ENCODE assay signal across 19 cellular contexts in the genomic region with DNA sequence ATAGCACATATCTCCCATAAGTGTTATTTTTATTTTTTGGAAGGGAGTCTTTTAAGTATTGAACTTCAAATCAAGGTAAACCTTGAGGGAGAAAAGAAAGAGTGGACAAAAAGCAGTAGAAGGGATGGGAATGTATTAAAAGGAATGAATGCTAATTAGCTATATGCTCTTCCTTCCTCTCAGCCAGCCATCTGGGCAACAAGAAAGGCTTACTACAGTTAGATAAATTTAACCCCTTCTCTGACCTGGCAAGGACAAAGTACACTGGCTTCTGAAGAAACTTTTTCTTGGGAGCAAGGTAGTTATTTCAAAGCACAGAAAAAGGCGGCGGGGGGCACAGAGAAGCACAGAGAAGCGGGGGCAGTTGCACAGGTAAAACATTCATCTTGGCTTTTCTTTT. TPM values are rescaled to one million over a fixed set of nuclear protein-coding genes. Genes with fewer than 3 reads are reported as not detected.
DNase-seq lines count a peak whose midpoint lies in the region; ATAC-seq and TF ChIP-seq lines count a peak whose summit lies in the region.
"Had no signal": no experiment of that assay in that cellular context is flagged by ENCODE, and none has a peak within 500 bp of the region (broad histone marks: within the 10 kb centered on the region; RNA-seq: fewer than 3 reads in every experiment).

No MANE protein-coding gene starts in this region.

- DNase-seq in heart left ventricle: no peak
- DNase-seq in left ventricle myocardium superior: no peak
- peak; percentile 21 for DNase-seq in WERI-Rb-1
- DNase-seq in mesendoderm: no peak
- DNase-seq in tibial artery: no peak
- DNase-seq in aorta: no peak
- DNase-seq in immature natural killer cell: no peak
- DNase-seq: 8988T; activated CD4-positive, alpha-beta T cell treated with anti-CD3 and anti-CD28 coated beads, Interleukin-2, amount 50 U/mL, for 1 hour; activated T-cell treated with anti-CD3 and anti-CD28 coated beads, Interleukin-2, amount 50 U/mL, for 1 hour; DMS79 treated with DMSO at 0.1 percent for 48 hours; kidney glomerular epithelial cell; NCI-H1105 treated with DMSO at 0.1 percent for 48 hours; NCI-H748 treated with DMSO at 0.1 percent for 48 hours had no signal

- H3K56ac ChIP-seq in mesendoderm (ENCODE audit: low read length): no peak overlapping the region

- ATAC-seq in heart left ventricle (no peak), left ventricle myocardium superior (no peak), aorta (ENCODE audit: low FRiP score) (no peak), GM19452 (IDR thresholded peaks at IDR 0.05; ENCODE audit: unreplicated experiment) (no peak)
- ATAC-seq: stimulated activated effector memory CD8-positive, alpha-beta T cell treated with anti-CD3 and anti-CD28 coated beads, Interleukin-12 subunit alpha, Interleukin-12 subunit beta, amount 100 ng/mL, for 72 hours had no signal

- H2AK5ac ChIP-seq in mesendoderm (ENCODE audit: low read length): no peak overlapping the region

- H3K36me3 Mint-ChIP-seq in immature natural killer cell: no peaks in the 10 kb centered on the region
- H3K36me3 Mint-ChIP-seq: activated naive CD8-positive, alpha-beta T cell; stimulated activated effector memory CD8-positive, alpha-beta T cell treated with anti-CD3 and anti-CD28 coated beads, Interleukin-12 subunit alpha, Interleukin-12 subunit beta, amount 100 ng/mL, for 72 hours had no signal

- H3K4ac ChIP-seq in mesendoderm (ENCODE audit: low read depth, low read length): no peak overlapping the region

- H3K18ac ChIP-seq in mesendoderm (ENCODE audit: low read length): peak overlapping the region; percentile 20

- no peak overlapping the region for H3K4me3 Mint-ChIP-seq in immature natural killer cell
- H3K4me3 Mint-ChIP-seq: activated naive CD8-positive, alpha-beta T cell; CD14-positive monocyte; stimulated activated effector memory CD8-positive, alpha-beta T cell treated with anti-CD3 and anti-CD28 coated beads, Interleukin-12 subunit alpha, Interleukin-12 subunit beta, amount 100 ng/mL, for 72 hours had no signal

- WGBS in heart left ventricle, 4 donors: 86 to 89% (median 88%) methylated on average over 3 of the region's 3 CpGs
- no CpG with 5 or more reads among the region's 3 CpGs for WGBS in mesendoderm (ENCODE audit: extremely low coverage, insufficient coverage, low lambda C conversion rate)
- WGBS in aorta, 2 donors: 79 to 81% methylated on average over 3 of the region's 3 CpGs

- H3K27me3 ChIP-seq in heart left ventricle: no peaks in the 10 kb centered on the region
- H3K27me3 ChIP-seq in WERI-Rb-1 (ENCODE audit: insufficient read depth, low read depth, severe bottlenecking): no peaks in the 10 kb centered on the region
- no peaks in the 10 kb centered on the region for H3K27me3 ChIP-seq in mesendoderm (ENCODE audit: insufficient read depth, low read length, poor library complexity)
- no peaks in the 10 kb centered on the region for H3K27me3 ChIP-seq in tibial artery
- H3K27me3 ChIP-seq in aorta (ENCODE audit: control insufficient read depth in 1 of 2, insufficient read depth in 2 of 2, low read length in 1 of 2): no peaks in the 10 kb centered on the region
- H3K27me3 ChIP-seq: Peyer's patch had no signal

- no peak overlapping the region for H3K4me2 ChIP-seq in mesendoderm (ENCODE audit: low read length)

- H3K27ac ChIP-seq in heart left ventricle (peak overlapping the region in 9 of 12 donors; percentile 7 to 70 (median 64)), WERI-Rb-1 (no peak overlapping the region), mesendoderm (ENCODE audit: low read depth, low read length) (no peak overlapping the region), tibial artery (peak overlapping the region; percentile 40 to 45), aorta (ENCODE audit: low read depth in 1 of 2, low read length in 2 of 2) (peak overlapping the region in 1 of 2 donors; percentile 67)
- H3K27ac ChIP-seq: Peyer's patch had no signal

- no peaks in the 10 kb centered on the region for H3K79me2 ChIP-seq in mesendoderm (ENCODE audit: control insufficient read depth, insufficient read depth, low read length)

- no peak overlapping the region for H3K9ac ChIP-seq in mesendoderm (ENCODE audit: low read length)

- no peak overlapping the region for H3K27ac Mint-ChIP-seq in immature natural killer cell
- H3K27ac Mint-ChIP-seq: activated naive CD8-positive, alpha-beta T cell; stimulated activated effector memory CD8-positive, alpha-beta T cell treated with anti-CD3 and anti-CD28 coated beads, Interleukin-12 subunit alpha, Interleukin-12 subunit beta, amount 100 ng/mL, for 72 hours had no signal

- H3K4me3 ChIP-seq in heart left ventricle: no peak overlapping the region
- H3K4me3 ChIP-seq in WERI-Rb-1 (ENCODE audit: low read depth, low read length): no peak overlapping the region
- H3K4me3 ChIP-seq in mesendoderm (ENCODE audit: low read length): no peak overlapping the region
- H3K4me3 ChIP-seq in tibial artery: no peak overlapping the region
- H3K4me3 ChIP-seq in aorta (ENCODE audit: low read length in 2 of 2): no peak overlapping the region
- H3K4me3 ChIP-seq: Peyer's patch had no signal

- no peak overlapping the region for H2BK120ac ChIP-seq in mesendoderm (ENCODE audit: low read depth, low read length)

- peaks cover 1% of the 10 kb centered on the region for H3K79me1 ChIP-seq in mesendoderm (ENCODE audit: low read length)

- H3K9me3 ChIP-seq in heart left ventricle (no peaks in the 10 kb centered on the region), WERI-Rb-1 (ENCODE audit: severe bottlenecking) (no peaks in the 10 kb centered on the region), tibial artery (no peaks in the 10 kb centered on the region), aorta (ENCODE audit: control insufficient read depth, low read length) (no peaks in the 10 kb centered on the region)
- H3K9me3 ChIP-seq: Peyer's patch had no signal

- no peak overlapping the region for H2BK15ac ChIP-seq in mesendoderm (replicated peaks; ENCODE audit: low read depth)

- H3K4me1 Mint-ChIP-seq in immature natural killer cell: peaks cover 0 to 4% of the 10 kb centered on the region in 2 donors
- H3K4me1 Mint-ChIP-seq: stimulated activated effector memory CD8-positive, alpha-beta T cell treated with anti-CD3 and anti-CD28 coated beads, Interleukin-12 subunit alpha, Interleukin-12 subunit beta, amount 100 ng/mL, for 72 hours had no signal

- peaks cover 0 to 99% (median 80%) of the 10 kb centered on the region in 12 donors for H3K4me1 ChIP-seq in heart left ventricle
- H3K4me1 ChIP-seq in mesendoderm (ENCODE audit: control insufficient read depth, low read depth, low read length): peaks cover 2% of the 10 kb centered on the region
- H3K4me1 ChIP-seq in tibial artery: peaks cover 0 to 79% (median 50%) of the 10 kb centered on the region in 4 donors
- peaks cover 3 to 18% of the 10 kb centered on the region in 2 donors for H3K4me1 ChIP-seq in aorta (ENCODE audit: control insufficient read depth in 1 of 2, insufficient read depth in 2 of 2, low read length in 2 of 2)

- H3K9me3 Mint-ChIP-seq in immature natural killer cell: peaks cover 0 to 2% (median 0%) of the 10 kb centered on the region in 6 donors
- H3K9me3 Mint-ChIP-seq: stimulated activated effector memory CD8-positive, alpha-beta T cell treated with anti-CD3 and anti-CD28 coated beads, Interleukin-12 subunit alpha, Interleukin-12 subunit beta, amount 100 ng/mL, for 72 hours had no signal

- H3K27me3 Mint-ChIP-seq in immature natural killer cell (ENCODE audit: low read depth in 3 of 3): peaks cover 2 to 5% (median 3%) of the 10 kb centered on the region in 3 donors

- no peak overlapping the region for H4K8ac ChIP-seq in mesendoderm (ENCODE audit: low read depth, low read length)

- no peak overlapping the region for H4K5ac ChIP-seq in mesendoderm (ENCODE audit: low read length)

- H3K23ac ChIP-seq in mesendoderm (ENCODE audit: low read length): no peak overlapping the region

- TF ChIP-seq POLR2A in heart left ventricle (IDR thresholded peaks at IDR 0.05): no peak

- intact Hi-C loops in heart left ventricle (cut with DNase I) (loop anchor here in 3 of 10 donors (5.0 to 10.0 kb wide), 3 partner anchors 46 to 106 kb away; a partner anchor contains a TSS), left ventricle myocardium superior (cut with micrococcal nuclease) (no loop called here), tibial artery (cut with DNase I; ENCODE audit: low total_unique reads) (no loop called here), aorta (cut with DNase I) (no loop called here)

- H3K36me3 ChIP-seq in heart left ventricle (no peaks in the 10 kb centered on the region), WERI-Rb-1 (no peaks in the 10 kb centered on the region), mesendoderm (ENCODE audit: control insufficient read depth, insufficient read depth, low read length) (no peaks in the 10 kb centered on the region), tibial artery (no peaks in the 10 kb centered on the region), aorta (ENCODE audit: control insufficient read depth in 1 of 2, insufficient read depth in 2 of 2, low read length in 1 of 2) (no peaks in the 10 kb centered on the region)
- H3K36me3 ChIP-seq: Peyer's patch had no signal

- no peak overlapping the region for H2BK5ac ChIP-seq in mesendoderm (ENCODE audit: low read length)

- TF ChIP-seq CTCF in heart left ventricle (IDR thresholded peaks at IDR 0.05) (no peak), WERI-Rb-1 (IDR thresholded peaks at IDR 0.05; ENCODE audit: low read depth, low read length) (no peak), tibial artery (IDR thresholded peaks at IDR 0.05) (no peak)

RNA-seq across cellular contexts. Expression of a gene that starts 54.6 kb away (rescaled TPM):
- 100 to 1,000 TPM in 3 of 9 donors, 10 to 100 TPM in 6; 49.4 to 130 (median 80.6) TPM for total RNA-seq in heart left ventricle
- polyA plus RNA-seq in heart left ventricle: 10 to 100 TPM; 15.3 to 25.2 TPM
- 90.7 TPM for total RNA-seq in left ventricle myocardium superior
- 10.6 TPM for polyA plus RNA-seq in mesendoderm (2013, experiment 1 of 2)
- 11.9 TPM for polyA plus RNA-seq in mesendoderm (2013, experiment 2 of 2)
- total RNA-seq in aorta: 100 to 1,000 TPM in 1 of 2 donors, 10 to 100 TPM in 1; 98.0 to 107 TPM
- polyA plus RNA-seq in aorta: 10 to 100 TPM; 10.5 to 12.0 TPM
- polyA plus RNA-seq in immature natural killer cell: 1 to 10 TPM in 2 of 3 donors, not detected in 1; 1.9 to 2.9 TPM

Comparison
In these comparisons a context has a peak if more than half of its experiments do, and no peak if none do; other contexts are left out.
1. H3K27ac ChIP-seq: peak in heart left ventricle (9 of 12) and tibial artery (2 of 2); none in WERI-Rb-1 (single experiment) and mesendoderm (single experiment).